ENCODE assay signal across 8 cellular contexts in the genomic region with DNA sequence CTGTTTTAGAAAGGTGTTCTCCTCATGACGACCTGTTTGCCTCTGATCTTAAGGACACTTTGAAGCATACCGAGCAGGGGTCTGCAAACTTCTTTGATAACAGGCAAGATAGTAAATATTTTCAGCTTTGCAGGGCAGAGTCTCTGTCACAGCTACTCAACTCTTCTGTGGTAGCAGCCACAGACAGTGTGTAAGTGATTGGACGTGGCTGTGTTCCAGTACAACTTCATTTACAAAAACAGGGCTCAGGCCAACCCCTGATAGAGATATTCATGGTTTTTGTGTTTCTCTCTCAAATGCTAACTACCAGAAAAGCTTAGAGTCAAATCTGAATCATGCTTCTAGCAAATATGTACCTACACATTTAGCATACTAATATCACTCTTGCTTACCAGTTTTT. TPM values are rescaled to one million over a fixed set of nuclear protein-coding genes. Genes with fewer than 3 reads are reported as not detected.
A peak's percentile ranks its signal among the peaks of the same experiment; 100 is the strongest.
DNase-seq lines count a peak whose midpoint lies in the region; ATAC-seq and TF ChIP-seq lines count a peak whose summit lies in the region.

No MANE protein-coding gene starts in this region.

- no peak for TF ChIP-seq POLR2A in thyroid gland (IDR thresholded peaks at IDR 0.05)

- H3K27me3 ChIP-seq in RWPE2 (ENCODE audit: insufficient read depth, poor library complexity, severe bottlenecking): no peaks in the 10 kb centered on the region
- no peaks in the 10 kb centered on the region for H3K27me3 ChIP-seq in thyroid gland

- intact Hi-C loops in Right ventricle myocardium superior (cut with DNase I): no loop called here
- intact Hi-C loops in thyroid gland (cut with DNase I): no loop called here
- intact Hi-C loops in sciatic nerve (cut with DNase I): no loop called here

- no peak for TF ChIP-seq CTCF in RWPE2 (IDR thresholded peaks at IDR 0.05; ENCODE audit: poor library complexity, severe bottlenecking)
- no peak for TF ChIP-seq CTCF in thyroid gland (IDR thresholded peaks at IDR 0.05)

- H3K4me3 ChIP-seq in RWPE2 (ENCODE audit: severe bottlenecking): no peak overlapping the region
- H3K4me3 ChIP-seq in thyroid gland (replicated peaks in 1 of 3): no peak overlapping the region

- DNase-seq in RWPE2 (ENCODE audit: low spot score): no peak
- no peak for DNase-seq in Right ventricle myocardium superior
- no peak for DNase-seq in thyroid gland
- no peak for DNase-seq in Kasumi-1 (lab: John Stamatoyannopoulos, UW)
- no peak for DNase-seq in RKO (ENCODE audit: low spot score)
- DNase-seq in sciatic nerve (ENCODE audit: low spot score): no peak

- H3K4me1 ChIP-seq in RWPE2 (ENCODE audit: insufficient read depth, poor library complexity, severe bottlenecking): peaks cover 60% of the 10 kb centered on the region
- peaks cover 13 to 50% of the 10 kb centered on the region in 2 donors for H3K4me1 ChIP-seq in thyroid gland

- WGBS in thyroid gland, 2 donors: 59 to 63% methylated on average over 3 of the region's 3 CpGs

- ATAC-seq in GM18499 (IDR thresholded peaks at IDR 0.05; ENCODE audit: insufficient read depth, unreplicated experiment) (peak; percentile 12), HG02610 (IDR thresholded peaks at IDR 0.05; ENCODE audit: unreplicated experiment) (peak; percentile 22), RWPE2 (ENCODE audit: low read depth) (no peak), Right ventricle myocardium superior (ENCODE audit: poor library complexity) (peak; percentile 36), sciatic nerve (no peak)

- peak overlapping the region; percentile 100 for H3K27ac ChIP-seq in RWPE2 (ENCODE audit: poor library complexity, severe bottlenecking)
- peak overlapping the region in 2 of 3 donors; percentile 13 to 55 for H3K27ac ChIP-seq in thyroid gland

- H3K9me3 ChIP-seq in RWPE2 (ENCODE audit: severe bottlenecking) (no peaks in the 10 kb centered on the region), thyroid gland (no peaks in the 10 kb centered on the region)

- H3K36me3 ChIP-seq in RWPE2 (ENCODE audit: low read depth) (peaks cover 94% of the 10 kb centered on the region), thyroid gland (peaks cover 8 to 11% of the 10 kb centered on the region in 2 donors)

RNA-seq across cellular contexts. Expression of gene TGFBR2, which starts 51.5 kb away (rescaled TPM):
- total RNA-seq in Right ventricle myocardium superior (168 TPM), thyroid gland (100 to 1,000 TPM; 120 to 418 (median 218) TPM), sciatic nerve (221 TPM)

Comparison
In these comparisons a context has a peak if more than half of its experiments do, and no peak if none do; other contexts are left out.
1. ATAC-seq: peak in GM18499 (single experiment), HG02610 (single experiment) and Right ventricle myocardium superior (single experiment); none in RWPE2 (single experiment) and sciatic nerve (single experiment).